ENCODE assay signal across 15 cellular contexts in genomic region chr17:2964370-2964769, GRCh38.
"Had no signal": no experiment of that assay in that cellular context is flagged by ENCODE, and none has a peak within 500 bp of the region (broad histone marks: within the 10 kb centered on the region; RNA-seq: fewer than 3 reads in every experiment).

No MANE protein-coding gene starts in this region.

- H3K4me3 Mint-ChIP-seq: activated naive CD4-positive, alpha-beta T cell treated with anti-CD3 and anti-CD28 coated beads for 36 hours; activated naive CD8-positive, alpha-beta T cell treated with anti-CD3 and anti-CD28 coated beads, Interleukin-2, amount 50 U/mL, for 24 hours; effector memory CD8-positive, alpha-beta T cell; stimulated activated naive B cell treated with anti-CD40 and anti-IgM and Interleukin-4, amounts not matched to agents 10 μg/mL and 1 μg/mL and 100 μg/mL, for 72 hours had no signal

- ATAC-seq: activated CD4-positive, CD25-positive, alpha-beta regulatory T cell treated with anti-CD3 and anti-CD28 coated beads, Interleukin-2, amount 50 U/mL, for 24 hours; activated naive CD8-positive, alpha-beta T cell treated with anti-CD3 and anti-CD28 coated beads, Interleukin-2, amount 50 U/mL, for 24 hours; effector memory CD8-positive, alpha-beta T cell; gastrocnemius medialis; heart right ventricle; stimulated activated naive B cell treated with anti-CD40 and anti-IgM and Interleukin-4, amounts not matched to agents 10 μg/mL and 1 μg/mL and 100 μg/mL, for 72 hours; upper lobe of right lung had no signal

- H3K27ac ChIP-seq: gastrocnemius medialis, heart right ventricle, upper lobe of right lung had no signal

- H3K36me3 ChIP-seq: gastrocnemius medialis, upper lobe of right lung had no signal

- H3K4me3 ChIP-seq: gastrocnemius medialis, heart right ventricle, lung, upper lobe of right lung had no signal

- DNase-seq: activated naive CD4-positive, alpha-beta T cell treated with anti-CD3 and anti-CD28 coated beads for 36 hours; activated naive CD8-positive, alpha-beta T cell treated with anti-CD3 and anti-CD28 coated beads, Interleukin-2, amount 50 U/mL, for 24 hours; aorta; dermis blood vessel endothelial cell; effector memory CD8-positive, alpha-beta T cell; gastrocnemius medialis; heart right ventricle; naive B cell; stimulated activated CD4-positive, alpha-beta T cell treated with anti-CD3 and anti-CD28 coated beads, Interleukin-15, amount 100 ng/mL, for 24 hours; stimulated activated CD4-positive, alpha-beta T cell treated with anti-CD3 and anti-CD28 coated beads, Interleukin-4, amount 100 ng/mL, for 1 hour; stimulated activated naive B cell treated with anti-CD40 and anti-IgM and Interleukin-4, amounts not matched to agents 10 μg/mL and 1 μg/mL and 100 μg/mL, for 72 hours had no signal

- H3K4me1 ChIP-seq: gastrocnemius medialis, upper lobe of right lung had no signal

- H3K27me3 ChIP-seq: gastrocnemius medialis, heart right ventricle, upper lobe of right lung had no signal

- H3K4me1 Mint-ChIP-seq: activated naive CD8-positive, alpha-beta T cell treated with anti-CD3 and anti-CD28 coated beads, Interleukin-2, amount 50 U/mL, for 24 hours; naive B cell; stimulated activated naive B cell treated with anti-CD40 and anti-IgM and Interleukin-4, amounts not matched to agents 10 μg/mL and 1 μg/mL and 100 μg/mL, for 72 hours had no signal

- H3K9me3 Mint-ChIP-seq: activated naive CD4-positive, alpha-beta T cell treated with anti-CD3 and anti-CD28 coated beads for 36 hours; activated naive CD8-positive, alpha-beta T cell treated with anti-CD3 and anti-CD28 coated beads, Interleukin-2, amount 50 U/mL, for 24 hours; activated T-helper 2 cell treated with anti-CD3 and anti-CD28 coated beads, Interferon-gamma antibody, Interleukin-2, Interleukin-4, amounts not matched to agents 10 μg/mL and 5 μg/mL and 100 μg/mL, durations not matched to agents 14 hours and 24 hours and 36 hours; effector memory CD8-positive, alpha-beta T cell; naive B cell; stimulated activated naive B cell treated with anti-CD40 and anti-IgM and Interleukin-4, amounts not matched to agents 10 μg/mL and 1 μg/mL and 100 μg/mL, for 72 hours had no signal

- H3K9me3 ChIP-seq: gastrocnemius medialis, heart right ventricle, upper lobe of right lung had no signal

- H3K27ac Mint-ChIP-seq: activated naive CD4-positive, alpha-beta T cell treated with anti-CD3 and anti-CD28 coated beads for 36 hours; activated naive CD8-positive, alpha-beta T cell treated with anti-CD3 and anti-CD28 coated beads, Interleukin-2, amount 50 U/mL, for 24 hours; activated T-helper 2 cell treated with anti-CD3 and anti-CD28 coated beads, Interferon-gamma antibody, Interleukin-2, Interleukin-4, amounts not matched to agents 10 μg/mL and 5 μg/mL and 100 μg/mL, durations not matched to agents 14 hours and 24 hours and 36 hours; effector memory CD8-positive, alpha-beta T cell; stimulated activated naive B cell treated with anti-CD40 and anti-IgM and Interleukin-4, amounts not matched to agents 10 μg/mL and 1 μg/mL and 100 μg/mL, for 72 hours had no signal

- H3K27me3 Mint-ChIP-seq: activated naive CD8-positive, alpha-beta T cell treated with anti-CD3 and anti-CD28 coated beads, Interleukin-2, amount 50 U/mL, for 24 hours; effector memory CD8-positive, alpha-beta T cell; naive B cell; stimulated activated naive B cell treated with anti-CD40 and anti-IgM and Interleukin-4, amounts not matched to agents 10 μg/mL and 1 μg/mL and 100 μg/mL, for 72 hours had no signal
